In genomic region chr18:9743200-9744016, GRCh38 we compare ENCODE assay signal across 10 cellular contexts. TPM values are rescaled to one million over a fixed set of nuclear protein-coding genes. Genes with fewer than 3 reads are reported as not detected.
DNase-seq lines count a peak whose midpoint lies in the region; ATAC-seq, FAIRE-seq and TF ChIP-seq lines count a peak whose summit lies in the region.
"Had no signal": no experiment of that assay in that cellular context is flagged by ENCODE, and none has a peak within 500 bp of the region (broad histone marks: within the 10 kb centered on the region; RNA-seq: fewer than 3 reads in every experiment).

No MANE protein-coding gene starts in this region.

- BruUV-seq in HepG2 (replicated peaks; lab: Mats Ljungman, UMichigan): no TSS peak

- H3K27me3 ChIP-seq in HepG2 (ENCODE audit: control insufficient read depth in 1 of 2, insufficient read depth in 2 of 2, low read length in 2 of 2): 0 out of 5 replicates have a peak, but pooled peaks cover 0 to 3% of the 10 kb centered on the region in 2 experiments

- no peaks in the 10 kb centered on the region for H3K79me2 ChIP-seq in HepG2 (ENCODE audit: insufficient read depth, low read length)

- peak overlapping the region in 2 of 3 experiments; percentile 20 to 46; a peak in 4 of 6 replicates for H3K4me3 ChIP-seq in HepG2 (replicated peaks in 1 of 3; ENCODE audit: insufficient read depth in 1 of 3, low read depth in 2 of 3, low read length in 3 of 3)

- intact Hi-C loops in HepG2 (cut with micrococcal nuclease; ENCODE audit: unreplicated experiment): no loop called here
- intact Hi-C loops in posterior vena cava (cut with DNase I): no loop called here

- peak overlapping the region in 2 of 5 experiments; percentile 30 to 79 for H3K4me3 Mint-ChIP-seq in brain
- H3K4me3 Mint-ChIP-seq: natural killer cell; T-helper 2 cell treated with Interferon-gamma antibody and Interleukin-4, amounts not matched to agents 5 μg/mL and 100 μg/mL, for 36 hours had no signal

- ATAC-seq in HepG2: peak; percentile 61
- no peak for ATAC-seq in GM18870 (IDR thresholded peaks at IDR 0.05; ENCODE audit: unreplicated experiment)

- peaks cover 3% of the 10 kb centered on the region for H3K27me3 Mint-ChIP-seq in brain

- H3K4me2 ChIP-seq in HepG2 (ENCODE audit: low read depth, low read length): peak overlapping the region; percentile 87

- in situ Hi-C loops in HepG2 (cut with HindIII; ENCODE audit: extremely low pct_ligation_motif_present, low pct_unique_long_range_greater_than_20kb): no loop called here

- H3K36me3 Mint-ChIP-seq in brain: peaks cover 14% of the 10 kb centered on the region
- H3K36me3 Mint-ChIP-seq: natural killer cell had no signal

- CTCF ChIA-PET in HepG2 (lab: Yijun Ruan, JAX; ENCODE audit: low intra/inter-chr PET ratio, low total read pairs): no interaction called here

- no peak overlapping the region for H3K27ac ChIP-seq in HepG2 (ENCODE audit: extremely low read length, insufficient read depth, low read length)

- POLR2A ChIA-PET in HepG2 (lab: Yijun Ruan, JAX): interaction anchor here (0.9 kb wide), 1 partner anchor 131 kb away, joined by 3 read pairs; no protein-coding TSS in a partner anchor

- TF ChIP-seq POLR2A in HepG2 (IDR thresholded peaks at IDR 0.05; ENCODE audit: insufficient read depth in 1 of 2, low read depth in 2 of 2, low read length in 2 of 2): no peak

- H3K4me1 Mint-ChIP-seq in brain: peaks cover 52% of the 10 kb centered on the region
- H3K4me1 Mint-ChIP-seq: natural killer cell had no signal

- TF ChIP-seq CTCF in brain (conservative IDR thresholded peaks at IDR 0.05): no peak
- no peak for TF ChIP-seq CTCF in HepG2 (CRISPR knock-in tag; IDR thresholded peaks at IDR 0.05)

- H3K9me3 ChIP-seq in HepG2 (ENCODE audit: low read length): no peaks in the 10 kb centered on the region

- peaks cover 0 to 11% (median 7%) of the 10 kb centered on the region in 5 experiments for H3K9me3 Mint-ChIP-seq in brain
- H3K9me3 Mint-ChIP-seq: natural killer cell; T-helper 2 cell treated with Interferon-gamma antibody and Interleukin-4, amounts not matched to agents 5 μg/mL and 100 μg/mL, for 36 hours had no signal

- H3K4me1 ChIP-seq in HepG2 (ENCODE audit: insufficient read depth, low read length): peaks cover 38% of the 10 kb centered on the region

- TF ChIP-seq EP300 in Ishikawa (IDR thresholded peaks at IDR 0.05; ENCODE audit: borderline replicate concordance) (peak; percentile 88), HepG2 (IDR thresholded peaks at IDR 0.05; ENCODE audit: low read depth in 2 of 2, low read length in 2 of 2) (no peak), HepG2 (CRISPR knock-in tag; IDR thresholded peaks at IDR 0.05; ENCODE audit: borderline replicate concordance) (no peak)

- TF ChIP-seq RAD21 in Ishikawa (IDR thresholded peaks at IDR 0.05; ENCODE audit: low read depth): peak; percentile 23; the same call in 1 of the 2 replicates
- TF ChIP-seq RAD21 in HepG2 (CRISPR knock-in tag; IDR thresholded peaks at IDR 0.05): no peak

- H3K27ac Mint-ChIP-seq in brain: peak overlapping the region in 3 of 5 experiments; percentile 93 to 95 (median 94)
- H3K27ac Mint-ChIP-seq: natural killer cell; T-helper 2 cell treated with Interferon-gamma antibody and Interleukin-4, amounts not matched to agents 5 μg/mL and 100 μg/mL, for 36 hours had no signal

- 42% methylated on average over 11 of the region's 11 CpGs for WGBS in HepG2 (ENCODE audit: low lambda C conversion rate)

- H4K20me1 ChIP-seq in HepG2 (ENCODE audit: insufficient read depth, low read length): no peaks in the 10 kb centered on the region

- no peak for FAIRE-seq in HepG2 (lab: Jason Lieb, UNC)

- H2AFZ ChIP-seq in HepG2 (ENCODE audit: low read length): peak overlapping the region; percentile 36

- H3K36me3 ChIP-seq in HepG2 (replicated peaks in 1 of 2; ENCODE audit: control insufficient read depth in 1 of 2, insufficient read depth in 2 of 2, low read length in 2 of 2): no peaks in the 10 kb centered on the region

- DNase-seq in AG08395 (ENCODE audit: low spot score) (peak; percentile 93), HepG2 (ENCODE audit: low spot score) (peak; percentile 54), posterior vena cava (ENCODE audit: low spot score) (no peak), superior temporal gyrus (ENCODE audit: extremely low spot score) (no peak)
- no peak for DNase-seq in stimulated activated CD4-positive, alpha-beta T cell treated with anti-CD3 and anti-CD28 coated beads, Interleukin-15, amount 100 ng/mL, for 24 hours
- DNase-seq: natural killer cell had no signal

- 0 out of 2 replicates have a peak overlapping the region, but pooled peaks have one; percentile 45 for H3K9ac ChIP-seq in HepG2 (ENCODE audit: insufficient read depth, low read depth, low read length)

TF ChIP-seq in Ishikawa, 13 proteins besides CTCF, POLR2A, EP300 and RAD21 (continues in another document):
- TF ChIP-seq TCF12 (IDR thresholded peaks at IDR 0.05; ENCODE audit: low read depth) (peak; percentile 81), TEAD4 (IDR thresholded peaks at IDR 0.05) (peak; percentile 70; the same call in 1 of the 2 replicates), CREB1 (IDR thresholded peaks at IDR 0.05; ENCODE audit: low read depth) (no peak)

TF ChIP-seq in HepG2, 621 proteins besides CTCF, POLR2A, EP300 and RAD21 (continues in another document):
- no peak for TF ChIP-seq BCL6 (CRISPR knock-in tag; IDR thresholded peaks at IDR 0.05)
- no peak for TF ChIP-seq TP53 (CRISPR knock-in tag; conservative IDR thresholded peaks at IDR 0.05)
- no peak for TF ChIP-seq FOXA1 (IDR thresholded peaks at IDR 0.05)
- 0 out of 2 replicates have a peak, but pooled peaks have one; percentile 8 for TF ChIP-seq FOXA1 (CRISPR knock-in tag; IDR thresholded peaks at IDR 0.05)
- no peak for TF ChIP-seq MAF1 (CRISPR knock-in tag; IDR thresholded peaks at IDR 0.05; ENCODE audit: borderline replicate concordance)
- TF ChIP-seq MAFG (CRISPR knock-in tag; IDR thresholded peaks at IDR 0.05): no peak
- no peak for TF ChIP-seq ZBTB33 (CRISPR knock-in tag; IDR thresholded peaks at IDR 0.05)
- no peak for TF ChIP-seq ZNF83 (CRISPR knock-in tag; IDR thresholded peaks at IDR 0.05; ENCODE audit: borderline replicate concordance)
- TF ChIP-seq SKI (IDR thresholded peaks at IDR 0.05; ENCODE audit: partially characterized antibody): peak; percentile 62
- no peak for TF ChIP-seq ZNF740 (CRISPR knock-in tag; IDR thresholded peaks at IDR 0.05)
- no peak for TF ChIP-seq ONECUT2 (CRISPR knock-in tag; IDR thresholded peaks at IDR 0.05)
- TF ChIP-seq CEBPB (IDR thresholded peaks at IDR 0.05; ENCODE audit: borderline replicate concordance, low read depth, low read length): peak; percentile 56; the same call in 1 of the 2 replicates
- no peak for TF ChIP-seq FLYWCH1 (CRISPR knock-in tag; IDR thresholded peaks at IDR 0.05)
- peak; percentile 40; the same call in 1 of the 2 replicates for TF ChIP-seq SOX5 (CRISPR knock-in tag; IDR thresholded peaks at IDR 0.05; ENCODE audit: borderline replicate concordance)
- TF ChIP-seq RXRA (CRISPR knock-in tag; IDR thresholded peaks at IDR 0.05): 0 out of 2 replicates have a peak, but pooled peaks have one; percentile 40

RNA-seq across cellular contexts. Expression of gene RAB31, which starts 35.3 kb away (rescaled TPM):
- polyA plus RNA-seq in brain (ENCODE audit: insufficient read depth, low read depth, low replicate concordance): 28.7 TPM
- total RNA-seq in HepG2 (2016; rRNA removed; fragmentation: Illumina TruSeq; extraction: Trizol): 1.7 and 3.6 TPM in 2 replicates
- total RNA-seq in HepG2 (2016; cell fraction: cytosol; rRNA removed; fragmentation: Illumina TruSeq; extraction: Trizol; ENCODE audit: low read depth): 1.4 and 2.6 TPM in 2 replicates
- 2.9 TPM in 2 replicates for total RNA-seq in HepG2 (2016; cell fraction: insoluble cytoplasmic fraction; rRNA removed; fragmentation: Illumina TruSeq; extraction: Trizol)
- 3.1 and 3.4 TPM in 2 replicates for total RNA-seq in HepG2 (2016; cell fraction: membrane; rRNA removed; fragmentation: Illumina TruSeq; extraction: Trizol)
- 1.4 and 2.6 TPM in 2 replicates for total RNA-seq in HepG2 (2016; cell fraction: nucleus; rRNA removed; fragmentation: Illumina TruSeq; extraction: Trizol)
- 0.73 and 1.1 TPM in 2 replicates for polyA plus RNA-seq in HepG2 (2011; rRNA removed)
- polyA plus RNA-seq in HepG2 (2011; cell fraction: cytosol; rRNA removed): 0.24 and 1.2 TPM in 2 replicates
- 8.7 and 12.9 TPM in 2 replicates for polyA plus RNA-seq in HepG2 (2011; cell fraction: nucleus; rRNA removed)
- 0.38 and 2.1 TPM in 2 replicates for polyA plus RNA-seq in HepG2 (2012)
- polyA plus RNA-seq in HepG2 (2016; cell fraction: cytosol; fragmentation: Illumina TruSeq; extraction: Trizol; ENCODE audit: low read depth): 4.4 and 5.7 TPM in 2 replicates
- polyA plus RNA-seq in HepG2 (2016; cell fraction: insoluble cytoplasmic fraction; fragmentation: Illumina TruSeq; extraction: Trizol; ENCODE audit: low read depth): 3.7 TPM in 2 replicates
- polyA plus RNA-seq in HepG2 (2016; cell fraction: membrane; fragmentation: Illumina TruSeq; extraction: Trizol; ENCODE audit: low read depth): 2.6 and 3.5 TPM in 2 replicates
- 2.9 and 3.0 TPM in 2 replicates for polyA plus RNA-seq in HepG2 (2016; cell fraction: nucleus; fragmentation: Illumina TruSeq; extraction: Trizol; ENCODE audit: insufficient read depth, low read depth)
- 1.9 and 153 TPM in 2 replicates for polyA minus RNA-seq in HepG2 (2011; rRNA and poly(A)+ RNA removed; ENCODE audit: low replicate concordance)
- 2.8 and 4.2 TPM in 2 replicates for polyA minus RNA-seq in HepG2 (2011; cell fraction: cytosol; rRNA and poly(A)+ RNA removed)
- polyA minus RNA-seq in HepG2 (2011; cell fraction: nucleus; rRNA and poly(A)+ RNA removed): 5.3 and 5.5 TPM in 2 replicates
- 100 to 1,000 TPM; 107 to 141 TPM for total RNA-seq in posterior vena cava

Comparison
In these comparisons a context has a peak if more than half of its experiments do, and no peak if none do; other contexts are left out.
1. DNase-seq: peak in AG08395 (single experiment) and HepG2 (single experiment); none in posterior vena cava (single experiment), stimulated activated CD4-positive, alpha-beta T cell treated with anti-CD3 and anti-CD28 coated beads, Interleukin-15, amount 100 ng/mL, for 24 hours (single experiment) and superior temporal gyrus (single experiment).
2. RNA of gene RAB31, which starts 35.3 kb away (total RNA-seq): 107 to 141 TPM in posterior vena cava; 1.4 to 3.6 TPM in HepG2; every median in the first group is over 10 times any median in the second.